In genomic region chr6:125906158-125906998, GRCh38 we compare ENCODE assay signal across 9 cellular contexts. TPM values are rescaled to one million over a fixed set of nuclear protein-coding genes. Genes with fewer than 3 reads are reported as not detected.
DNase-seq lines count a peak whose midpoint lies in the region; ATAC-seq, FAIRE-seq and TF ChIP-seq lines count a peak whose summit lies in the region.
"Had no signal": no experiment of that assay in that cellular context is flagged by ENCODE, and none has a peak within 500 bp of the region (broad histone marks: within the 10 kb centered on the region; RNA-seq: fewer than 3 reads in every experiment).

No MANE protein-coding gene starts in this region.

- H3K36me3 ChIP-seq in PC-3 (ENCODE audit: low read depth, low read length): no peaks in the 10 kb centered on the region

- H3K4me1 ChIP-seq in A549 (peaks cover 88% of the 10 kb centered on the region), PC-3 (ENCODE audit: insufficient read depth, low read length) (peaks cover 13% of the 10 kb centered on the region)

- peak; percentile 47 for TF ChIP-seq CTCF in A549 (IDR thresholded peaks at IDR 0.05)
- TF ChIP-seq CTCF in GM13977 (IDR thresholded peaks at IDR 0.05; ENCODE audit: extremely low read depth, insufficient read depth, missing control alignments): peak; percentile 76
- TF ChIP-seq CTCF in PC-3 (conservative IDR thresholded peaks at IDR 0.05; ENCODE audit: low read depth, low read length): peak; percentile 72

- intact Hi-C loops in PC-3 (cut with micrococcal nuclease): no loop called here

- H3K9me2 ChIP-seq in PC-3 (replicated peaks; ENCODE audit: low read length): no peaks in the 10 kb centered on the region

- DNase-seq in A549 (ENCODE audit: low read depth in 1 of 2, low spot score in 1 of 2) (peak in 1 of 2 experiments; percentile 25), GM13977 (ENCODE audit: low spot score) (peak; percentile 15), PC-3 (peak; percentile 41), iPS-NIHi11 (ENCODE audit: low spot score) (peak; percentile 72), NCI-H1436 treated with DMSO at 0.1 percent for 48 hours (lab: John Stamatoyannopoulos, UW) (no peak)
- DNase-seq in stimulated activated CD8-positive, alpha-beta memory T cell treated with anti-CD3 and anti-CD28 coated beads, Interleukin-12 subunit alpha, Interleukin-12 subunit beta, amount 100 ng/mL, for 4 hours (ENCODE audit: low read depth): peak; percentile 2

- H3K9me3 Mint-ChIP-seq in activated naive CD4-positive, alpha-beta T cell treated with anti-CD3 and anti-CD28 coated beads, Interleukin-2, amount 50 U/mL, for 24 hours: no peaks in the 10 kb centered on the region

- CTCF ChIA-PET in A549 (lab: Yijun Ruan, JAX): interaction anchor here (0.7 to 2.0 kb wide), 11 partner anchors 10 to 115 kb away, joined by 3 to 6 read pairs (median 3); no protein-coding TSS in a partner anchor
- CTCF ChIA-PET in PC-3 (lab: Charles Lee): no interaction called here

- 68% methylated on average over 5 of the region's 5 CpGs for WGBS in A549 (ENCODE audit: missing lambda C conversion rate)

- peak overlapping the region; percentile 31 for H3K27ac Mint-ChIP-seq in activated naive CD4-positive, alpha-beta T cell treated with anti-CD3 and anti-CD28 coated beads, Interleukin-2, amount 50 U/mL, for 24 hours

- H3K9ac ChIP-seq in PC-3 (ENCODE audit: low read length): no peak overlapping the region

- no peaks in the 10 kb centered on the region for H3K27me3 Mint-ChIP-seq in activated naive CD4-positive, alpha-beta T cell treated with anti-CD3 and anti-CD28 coated beads, Interleukin-2, amount 50 U/mL, for 24 hours

- H3K9me3 ChIP-seq in A549 (no peaks in the 10 kb centered on the region), PC-3 (ENCODE audit: low read length) (no peaks in the 10 kb centered on the region)

- H3K4me2 ChIP-seq in A549: peak overlapping the region; percentile 15; the same call in 1 of the 3 replicates
- no peak overlapping the region for H3K4me2 ChIP-seq in PC-3 (ENCODE audit: low read length)

- H3K4me1 Mint-ChIP-seq in activated naive CD4-positive, alpha-beta T cell treated with anti-CD3 and anti-CD28 coated beads, Interleukin-2, amount 50 U/mL, for 24 hours: peaks cover 22% of the 10 kb centered on the region

- H3K79me2 ChIP-seq in PC-3 (ENCODE audit: low read length): no peaks in the 10 kb centered on the region

- H4K20me1 ChIP-seq in PC-3 (ENCODE audit: low read length): no peaks in the 10 kb centered on the region

- H3F3A ChIP-seq in PC-3 (ENCODE audit: low read length, unreplicated experiment): no peaks in the 10 kb centered on the region

- TF ChIP-seq EP300 in A549 (IDR thresholded peaks at IDR 0.05): no peak

- H3K36me3 Mint-ChIP-seq in activated naive CD4-positive, alpha-beta T cell treated with anti-CD3 and anti-CD28 coated beads, Interleukin-2, amount 50 U/mL, for 24 hours: peaks cover 16% of the 10 kb centered on the region

- ATAC-seq in A549 (peak; percentile 63 to 74; a peak in 4 of 6 replicates), PC-3 (no peak), HG03378 (IDR thresholded peaks at IDR 0.05; ENCODE audit: unreplicated experiment) (no peak)

- H3K4me3 Mint-ChIP-seq in activated naive CD4-positive, alpha-beta T cell treated with anti-CD3 and anti-CD28 coated beads, Interleukin-2, amount 50 U/mL, for 24 hours: no peak overlapping the region

- H3K27ac ChIP-seq in A549 (peak overlapping the region; percentile 35 to 97; a peak in 4 of 6 replicates), PC-3 (ENCODE audit: low read length) (no peak overlapping the region)

- TF ChIP-seq POLR2A in A549 (IDR thresholded peaks at IDR 0.05; ENCODE audit: low read length): no peak

- no peak overlapping the region for H3K4me3 ChIP-seq in A549
- no peak overlapping the region for H3K4me3 ChIP-seq in PC-3 (ENCODE audit: low read length)

- H2AFZ ChIP-seq in PC-3 (ENCODE audit: low read length): no peak overlapping the region

- no peak for FAIRE-seq in A549 (lab: Jason Lieb, UNC)
- FAIRE-seq: islet of Langerhans had no signal

- peak; percentile 19 to 44; a peak in 4 of 5 replicates for TF ChIP-seq RAD21 in A549 (conservative IDR thresholded peaks at IDR 0.05 in 1 of 2, IDR thresholded peaks at IDR 0.05 in 1 of 2)

- in situ Hi-C loops in GM13977 (cut with MboI; ENCODE audit: low pct_unique_long_range_greater_than_20kb, low sequenced_read_pairs, unreplicated experiment): no loop called here

- no peaks in the 10 kb centered on the region for H3K27me3 ChIP-seq in PC-3 (ENCODE audit: low read length)

- POLR2A ChIA-PET in A549 (lab: Yijun Ruan, JAX) (no interaction called here), PC-3 (lab: Charles Lee; ENCODE audit: unreplicated experiment) (no interaction called here)

- BruUV-seq in PC-3 (replicated peaks; lab: Mats Ljungman, UMichigan): no TSS peak

TF ChIP-seq in A549, 52 proteins besides CTCF, POLR2A, EP300 and RAD21:
- TF ChIP-seq SMC3 (IDR thresholded peaks at IDR 0.05): 0 out of 3 replicates have a peak, but pooled peaks have one; percentile 31
- TF ChIP-seq TFCP2L1 (CRISPR knock-in tag; IDR thresholded peaks at IDR 0.05): no peak

RNA-seq across cellular contexts. Expression of gene HINT3, which starts 50.2 kb away (rescaled TPM):
- polyA plus RNA-seq in A549 (2011; rRNA removed): 4.7 and 7.2 TPM in 2 replicates
- polyA plus RNA-seq in A549 (2012; cell fraction: cytosol; rRNA removed): 2.1 and 2.9 TPM in 2 replicates
- polyA plus RNA-seq in A549 (2012; cell fraction: nucleus; rRNA removed): 1.1 and 1.9 TPM in 2 replicates
- polyA plus RNA-seq in A549 (2017; fragmentation: RNase III; extraction: RNeasy Plus Mini Kit Qiagen cat#74134 plus additional on column Dnase treatment): 13.0 to 13.8 TPM (median 13.5 TPM) in 3 replicates
- 1.5 and 1.6 TPM in 2 replicates for polyA minus RNA-seq in A549 (2011; rRNA and poly(A)+ RNA removed)
- total RNA-seq in PC-3 (2014; rRNA removed): 7.8 and 8.0 TPM in 2 replicates

Comparison
In these comparisons a context has a peak if more than half of its experiments do, and no peak if none do; other contexts are left out.
1. ATAC-seq: peak in A549 (2 of 2); none in PC-3 (single experiment) and HG03378 (single experiment).
2. Peak in every context shown above with its lines, with median percentiles within 50 percentile points of each other: CTCF ChIP-seq.